ENCODE assay signal across 16 cellular contexts in the genomic region with DNA sequence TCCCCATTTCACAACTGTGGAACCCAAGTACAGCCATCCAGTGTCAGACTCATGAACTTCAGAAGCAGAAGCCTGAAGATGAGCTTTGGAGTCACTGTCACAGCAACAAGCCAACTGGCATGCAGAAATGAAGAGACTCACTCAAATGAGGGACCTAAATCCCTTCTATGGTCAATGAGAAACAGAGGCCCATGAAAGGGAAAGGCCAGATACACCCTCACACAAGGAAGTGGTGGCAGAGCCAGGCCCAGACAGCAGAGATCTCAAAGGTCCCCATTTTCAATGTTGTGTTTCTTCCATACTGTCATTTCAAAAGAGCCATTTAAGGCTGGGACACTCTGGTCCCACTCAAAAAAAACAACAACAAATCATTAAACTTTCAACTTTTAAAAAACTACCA.
DNase-seq lines count a peak whose midpoint lies in the region; ATAC-seq, FAIRE-seq and TF ChIP-seq lines count a peak whose summit lies in the region.
"Had no signal": no experiment of that assay in that cellular context is flagged by ENCODE, and none has a peak within 500 bp of the region (broad histone marks: within the 10 kb centered on the region; RNA-seq: fewer than 3 reads in every experiment).

No MANE protein-coding gene starts in this region.

- no peak for FAIRE-seq in small intestine (lab: Jason Lieb, UNC)
- FAIRE-seq: GM12891 had no signal

- H3K9me3 ChIP-seq in small intestine (ENCODE audit: control insufficient read depth, low read depth), result no peaks in the 10 kb centered on the region
- H3K9me3 ChIP-seq: BLaER1, HAP-1 had no signal

- no peak overlapping the region for H3K4me3 ChIP-seq in small intestine (ENCODE audit: low read depth in 1 of 2, low read length in 2 of 2)
- H3K4me3 ChIP-seq: BLaER1, HAP-1 had no signal

- no peak overlapping the region for H3K27ac Mint-ChIP-seq in activated naive CD4-positive, alpha-beta T cell treated with anti-CD3 and anti-CD28 coated beads, Interleukin-2, amount 50 U/mL, for 72 hours
- H3K27ac Mint-ChIP-seq: CD4-positive, CD25-positive, alpha-beta regulatory T cell had no signal

- DNase-seq in left colon (no peak), small intestine (peak; percentile 11), NCI-H510A treated with DMSO at 0.1 percent for 48 hours (lab: John Stamatoyannopoulos, UW) (no peak)
- DNase-seq in stimulated activated naive CD4-positive, alpha-beta T cell (lab: John Stamatoyannopoulos, UW), result no peak
- DNase-seq in activated naive CD4-positive, alpha-beta T cell treated with anti-CD3 and anti-CD28 coated beads, Interleukin-2, amount 50 U/mL, for 72 hours (ENCODE audit: low spot score in 2 of 2), result no peak
- DNase-seq: 8988T; AML-193; Calu3; CD4-positive, CD25-positive, alpha-beta regulatory T cell; DMS 273 treated with DMSO at 0.1 percent for 48 hours; GOT3 had no signal

- no peaks in the 10 kb centered on the region for H3K36me3 ChIP-seq in small intestine (ENCODE audit: control insufficient read depth in 2 of 2, insufficient read depth in 2 of 2, low read length in 2 of 2)
- H3K36me3 ChIP-seq: BLaER1, HAP-1 had no signal

- no peaks in the 10 kb centered on the region for H3K36me3 Mint-ChIP-seq in activated naive CD4-positive, alpha-beta T cell treated with anti-CD3 and anti-CD28 coated beads, Interleukin-2, amount 50 U/mL, for 72 hours
- H3K36me3 Mint-ChIP-seq: CD4-positive, CD25-positive, alpha-beta regulatory T cell had no signal

- H3K9me3 Mint-ChIP-seq in activated naive CD4-positive, alpha-beta T cell treated with anti-CD3 and anti-CD28 coated beads, Interleukin-2, amount 50 U/mL, for 72 hours, result no peaks in the 10 kb centered on the region

- peak; percentile 68 for ATAC-seq in left colon
- ATAC-seq in activated naive CD4-positive, alpha-beta T cell treated with anti-CD3 and anti-CD28 coated beads, Interleukin-2, amount 50 U/mL, for 72 hours, result no peak

- intact Hi-C loops in left colon (cut with DNase I, micrococcal nuclease), result no loop called here

- TF ChIP-seq CTCF in 22Rv1 (IDR thresholded peaks at IDR 0.05) (no peak), VCaP (conservative IDR thresholded peaks at IDR 0.05) (no peak)

- H3K4me1 ChIP-seq in small intestine (ENCODE audit: control insufficient read depth in 2 of 2, insufficient read depth in 1 of 2, low read depth in 1 of 2, low read length in 1 of 2), result no peaks in the 10 kb centered on the region
- H3K4me1 ChIP-seq: HAP-1 had no signal

- no peaks in the 10 kb centered on the region for H3K27me3 ChIP-seq in small intestine (ENCODE audit: control insufficient read depth in 2 of 2, insufficient read depth in 2 of 2, low read length in 2 of 2)

- H3K27ac ChIP-seq in 22Rv1 (peak overlapping the region; percentile 69), VCaP (peak overlapping the region; percentile 56; the same call in 1 of the 2 replicates), small intestine (ENCODE audit: low read depth in 1 of 2, low read length in 1 of 2) (no peak overlapping the region)
- H3K27ac ChIP-seq: BLaER1 had no signal

Comparison
In these comparisons a context has a peak if more than half of its experiments do, and no peak if none do; other contexts are left out.
1. H3K27ac ChIP-seq: peak in 22Rv1 (single experiment) and VCaP (single experiment); none in small intestine (0 of 2).